Comparison of ENCODE assay signal across 13 cellular contexts in genomic region chr6:15793288-15793687, GRCh38.
DNase-seq lines count a peak whose midpoint lies in the region; ATAC-seq and TF ChIP-seq lines count a peak whose summit lies in the region.
"Had no signal": no experiment of that assay in that cellular context is flagged by ENCODE, and none has a peak within 500 bp of the region (broad histone marks: within the 10 kb centered on the region; RNA-seq: fewer than 3 reads in every experiment).

No MANE protein-coding gene starts in this region.

- H3K79me2 ChIP-seq in mammary epithelial cell (ENCODE audit: insufficient read depth, low read length), result no peaks in the 10 kb centered on the region
- H3K79me2 ChIP-seq in GM23338 (replicated peaks; ENCODE audit: insufficient read depth), result no peaks in the 10 kb centered on the region

- no peak overlapping the region for H2BK120ac ChIP-seq in IMR-90 (ENCODE audit: low read depth, low read length)

- intact Hi-C loops in IMR-90 (cut with micrococcal nuclease) (no loop called here), mammary epithelial cell (cut with micrococcal nuclease) (no loop called here)

- H3K23ac ChIP-seq in IMR-90 (ENCODE audit: low read depth, low read length), result no peak overlapping the region

- CTCF ChIA-PET in IMR-90 (lab: Yijun Ruan, JAX) (interaction anchor here (0.5 kb wide), 1 partner anchor 102 kb away, joined by 11 read pairs; no protein-coding TSS in a partner anchor), mammary epithelial cell (lab: Charles Lee; ENCODE audit: low non-redundant PET) (no interaction called here)

- H3K27ac ChIP-seq in IMR-90 (ENCODE audit: insufficient read depth, low read length), result no peak overlapping the region
- H3K27ac ChIP-seq in mammary epithelial cell (ENCODE audit: insufficient read depth, low read depth, low read length), result no peak overlapping the region
- H3K27ac ChIP-seq in GM23338 (ENCODE audit: low read depth), result no peak overlapping the region
- H3K27ac ChIP-seq: BLaER1 treated with 17β-estradiol and CSF1 and Interleukin-3, amounts not matched to agents 10 nM and 100 nM; skin epidermis had no signal

- ATAC-seq in IMR-90 (ENCODE audit: low read depth) (peak; percentile 48; the same call in 1 of the 2 replicates), GM18909 (IDR thresholded peaks at IDR 0.05; ENCODE audit: poor library complexity, unreplicated experiment) (no peak), GM23338 (no peak), GM19324 (IDR thresholded peaks at IDR 0.05; ENCODE audit: low FRiP score, unreplicated experiment) (no peak)
- ATAC-seq in activated CD4-positive, CD25-positive, alpha-beta regulatory T cell treated with anti-CD3 and anti-CD28 coated beads, Interleukin-2, amount 50 U/mL, for 24 hours, result no peak

- no peak overlapping the region for H4K5ac ChIP-seq in IMR-90 (ENCODE audit: low read depth, low read length)

- peaks cover 5% of the 10 kb centered on the region for H3K27me3 Mint-ChIP-seq in GM23338 (ENCODE audit: insufficient read depth, low read depth, poor library complexity)
- H3K27me3 Mint-ChIP-seq: central memory CD8-positive, alpha-beta T cell had no signal

- H3K9me3 Mint-ChIP-seq in GM23338, result peaks cover 23% of the 10 kb centered on the region

- no peak overlapping the region for H2BK5ac ChIP-seq in IMR-90 (ENCODE audit: low read depth, low read length, poor library complexity, severe bottlenecking)

- POLR2A ChIA-PET in IMR-90 (lab: Charles Lee; ENCODE audit: unreplicated experiment), result no interaction called here

- no peak overlapping the region for H2AK9ac ChIP-seq in IMR-90 (replicated peaks; ENCODE audit: low read depth, low read length, poor library complexity)

- no peak overlapping the region for H4K8ac ChIP-seq in IMR-90 (ENCODE audit: low read depth in 2 of 2, low read length in 2 of 2)

- H3K14ac ChIP-seq in IMR-90 (replicated peaks; ENCODE audit: low read depth, low read length), result no peak overlapping the region

- no peak overlapping the region for H2BK20ac ChIP-seq in IMR-90 (ENCODE audit: low read depth, low read length)

- dilution Hi-C loops in IMR-90 (cut with HindIII; ENCODE audit: low sequenced_read_pairs, unreplicated experiment), result no loop called here
- dilution Hi-C loops in mammary epithelial cell (cut with HindIII; ENCODE audit: low sequenced_read_pairs), result no loop called here

- no peak overlapping the region for H2AK5ac ChIP-seq in IMR-90 (ENCODE audit: low read depth, low read length)

- H3K27ac Mint-ChIP-seq in GM23338, result no peak overlapping the region

- no peak overlapping the region for H2BK15ac ChIP-seq in IMR-90 (ENCODE audit: low read depth, low read length)

- DNase-seq in AG09309 (ENCODE audit: low read depth) (peak; percentile 21), IMR-90 (peak; percentile 35), mammary epithelial cell (peak; percentile 81), kidney glomerular epithelial cell (lab: John Stamatoyannopoulos, UW) (peak; percentile 74), GM23338 (ENCODE audit: low spot score) (no peak)
- DNase-seq: activated T-cell treated with anti-CD3 and anti-CD28 coated beads, Interleukin-2, amount 50 U/mL, for 48 hours; NCI-H187 had no signal

- peaks cover 13% of the 10 kb centered on the region for H3K9me2 ChIP-seq in GM23338 (ENCODE audit: insufficient read depth)

- no peaks in the 10 kb centered on the region for H3K79me1 ChIP-seq in IMR-90 (ENCODE audit: low read depth in 1 of 2, low read length in 2 of 2)

- H3K4me3 ChIP-seq in AG09309 (ENCODE audit: control insufficient read depth, low read depth, low read length) (no peak overlapping the region), IMR-90 (ENCODE audit: insufficient read depth, low read depth, low read length) (no peak overlapping the region), mammary epithelial cell (replicated peaks in 1 of 3; ENCODE audit: insufficient read depth in 1 of 3, low read depth in 2 of 3, low read length in 3 of 3) (no peak overlapping the region), GM23338 (no peak overlapping the region)
- H3K4me3 ChIP-seq: BLaER1 treated with 17β-estradiol and CSF1 and Interleukin-3, amounts not matched to agents 10 nM and 100 nM; skin epidermis had no signal

- no peaks in the 10 kb centered on the region; the same call in 2 of the 3 replicates for H3K4me1 Mint-ChIP-seq in GM23338
- H3K4me1 Mint-ChIP-seq: central memory CD8-positive, alpha-beta T cell had no signal

- H3K4me1 ChIP-seq in IMR-90 (ENCODE audit: control insufficient read depth, insufficient read depth, low read length) (no peaks in the 10 kb centered on the region), mammary epithelial cell (ENCODE audit: insufficient read depth, low read length) (peaks cover 32% of the 10 kb centered on the region), GM23338 (ENCODE audit: insufficient read depth) (peaks cover 7% of the 10 kb centered on the region; the same call in 1 of the 2 replicates)

- TF ChIP-seq CTCF in AG09309 (IDR thresholded peaks at IDR 0.05; ENCODE audit: control insufficient read depth, insufficient read depth, low read depth, low read length, missing control alignments) (no peak), IMR-90 (conservative IDR thresholded peaks at IDR 0.05; ENCODE audit: low read depth, low read length) (no peak), mammary epithelial cell (conservative IDR thresholded peaks at IDR 0.05 in 1 of 2, IDR thresholded peaks at IDR 0.05 in 1 of 2; ENCODE audit: extremely low read depth in 1 of 2, insufficient read depth in 1 of 2, low read depth in 1 of 2, low read length in 2 of 2) (no peak), GM23338 (conservative IDR thresholded peaks at IDR 0.05; ENCODE audit: low read depth in 2 of 2) (no peak)

- H2AFZ ChIP-seq in IMR-90 (replicated peaks; ENCODE audit: low read length, poor library complexity) (no peak overlapping the region), mammary epithelial cell (ENCODE audit: low read depth, low read length) (no peak overlapping the region), GM23338 (no peak overlapping the region)

- H3K9ac ChIP-seq in IMR-90 (ENCODE audit: low read depth, low read length) (no peak overlapping the region), mammary epithelial cell (ENCODE audit: insufficient read depth, low read length) (no peak overlapping the region)
- H3K9ac ChIP-seq: BLaER1 treated with 17β-estradiol and CSF1 and Interleukin-3, amounts not matched to agents 10 nM and 100 nM had no signal

- H3F3A ChIP-seq in GM23338 (replicated peaks; ENCODE audit: low read depth), result no peaks in the 10 kb centered on the region

- no peak overlapping the region for H4K91ac ChIP-seq in IMR-90 (ENCODE audit: insufficient read depth, low read depth, low read length)

- no peak overlapping the region for H3K18ac ChIP-seq in IMR-90 (ENCODE audit: low read depth, low read length)

- H3K36me3 ChIP-seq in IMR-90 (ENCODE audit: control insufficient read depth, insufficient read depth, low read length) (no peaks in the 10 kb centered on the region), mammary epithelial cell (ENCODE audit: insufficient read depth, low read length) (no peaks in the 10 kb centered on the region), GM23338 (ENCODE audit: insufficient read depth) (no peaks in the 10 kb centered on the region)
- H3K36me3 ChIP-seq: BLaER1 treated with 17β-estradiol and CSF1 and Interleukin-3, amounts not matched to agents 10 nM and 100 nM had no signal

- TF ChIP-seq POLR2A in IMR-90 (IDR thresholded peaks at IDR 0.05; ENCODE audit: low read depth, low read length), result no peak

- H4K20me1 ChIP-seq in IMR-90 (ENCODE audit: insufficient read depth, low read length) (no peaks in the 10 kb centered on the region), mammary epithelial cell (ENCODE audit: insufficient read depth, low read length) (no peaks in the 10 kb centered on the region), GM23338 (replicated peaks; ENCODE audit: insufficient read depth) (no peaks in the 10 kb centered on the region)
- H4K20me1 ChIP-seq: BLaER1 treated with 17β-estradiol and CSF1 and Interleukin-3, amounts not matched to agents 10 nM and 100 nM had no signal

- H3K4me3 Mint-ChIP-seq in GM23338, result no peak overlapping the region
- H3K4me3 Mint-ChIP-seq: central memory CD8-positive, alpha-beta T cell had no signal

- in situ Hi-C loops in IMR-90 (cut with MboI; ENCODE audit: low sequenced_read_pairs), result no loop called here
- in situ Hi-C loops in mammary epithelial cell (cut with MboI; ENCODE audit: low sequenced_read_pairs in 2 of 2), result no loop called here

- peaks cover 11% of the 10 kb centered on the region for H3K36me3 Mint-ChIP-seq in GM23338 (ENCODE audit: low read depth)

- H3K9me3 ChIP-seq in IMR-90 (ENCODE audit: control insufficient read depth, insufficient read depth, low read length), result peaks cover 3% of the 10 kb centered on the region; the same call in 1 of the 2 replicates
- H3K9me3 ChIP-seq in mammary epithelial cell (replicated peaks; ENCODE audit: insufficient read depth, low read length), result no peaks in the 10 kb centered on the region

- no peak overlapping the region for H3K4ac ChIP-seq in IMR-90 (ENCODE audit: low read depth, low read length)

- no peak for TF ChIP-seq RAD21 in IMR-90 (IDR thresholded peaks at IDR 0.05; ENCODE audit: low read length)

- BruUV-seq in IMR-90 (replicated peaks; lab: Mats Ljungman, UMichigan) (no TSS peak), mammary epithelial cell (replicated peaks; lab: Mats Ljungman, UMichigan) (no TSS peak)

- H3K56ac ChIP-seq in IMR-90 (ENCODE audit: extremely low read depth, insufficient read depth, low read length), result no peak overlapping the region

- H3K9me1 ChIP-seq in IMR-90 (ENCODE audit: insufficient read depth, low read length), result no peaks in the 10 kb centered on the region

- no peak overlapping the region for H3K4me2 ChIP-seq in IMR-90 (ENCODE audit: low read depth, low read length)
- peak overlapping the region; percentile 33 for H3K4me2 ChIP-seq in mammary epithelial cell (ENCODE audit: insufficient read depth, low read depth, low read length)
- no peak overlapping the region for H3K4me2 ChIP-seq in GM23338
- H3K4me2 ChIP-seq: BLaER1 treated with 17β-estradiol and CSF1 and Interleukin-3, amounts not matched to agents 10 nM and 100 nM had no signal

- peaks cover 18% of the 10 kb centered on the region for H3K27me3 ChIP-seq in IMR-90 (ENCODE audit: control insufficient read depth, insufficient read depth, low read length)
- no peaks in the 10 kb centered on the region for H3K27me3 ChIP-seq in mammary epithelial cell (ENCODE audit: insufficient read depth, low read length)
- H3K27me3 ChIP-seq in GM23338 (ENCODE audit: insufficient read depth), result no peaks in the 10 kb centered on the region
- H3K27me3 ChIP-seq: BLaER1 treated with 17β-estradiol and CSF1 and Interleukin-3, amounts not matched to agents 10 nM and 100 nM had no signal

- WGBS in IMR-90 (ENCODE audit: extremely low coverage in 2 of 2, insufficient read length in 1 of 2), 2 experiments, result no CpG with 5 or more reads among the region's 4 CpGs
- 41% methylated on average over 4 of the region's 4 CpGs for WGBS in mammary epithelial cell (ENCODE audit: low coverage, missing lambda C conversion rate)

TF ChIP-seq in IMR-90, 13 proteins besides CTCF, POLR2A, EP300 and RAD21 (continues in another document):
- TF ChIP-seq MAFK (IDR thresholded peaks at IDR 0.05; ENCODE audit: low read depth, low read length) (no peak), MXI1 (IDR thresholded peaks at IDR 0.05; ENCODE audit: borderline replicate concordance, low read depth, low read length) (no peak)

TF ChIP-seq in GM23338, 12 proteins besides CTCF, POLR2A, EP300 and RAD21 (continues in another document):
- TF ChIP-seq NANOG (IDR thresholded peaks at IDR 0.05; ENCODE audit: borderline replicate concordance) (no peak), POLR2AphosphoS5 (IDR thresholded peaks at IDR 0.05; ENCODE audit: low read depth) (no peak)
